Comparison of ENCODE assay signal across 8 cellular contexts in the genomic region with DNA sequence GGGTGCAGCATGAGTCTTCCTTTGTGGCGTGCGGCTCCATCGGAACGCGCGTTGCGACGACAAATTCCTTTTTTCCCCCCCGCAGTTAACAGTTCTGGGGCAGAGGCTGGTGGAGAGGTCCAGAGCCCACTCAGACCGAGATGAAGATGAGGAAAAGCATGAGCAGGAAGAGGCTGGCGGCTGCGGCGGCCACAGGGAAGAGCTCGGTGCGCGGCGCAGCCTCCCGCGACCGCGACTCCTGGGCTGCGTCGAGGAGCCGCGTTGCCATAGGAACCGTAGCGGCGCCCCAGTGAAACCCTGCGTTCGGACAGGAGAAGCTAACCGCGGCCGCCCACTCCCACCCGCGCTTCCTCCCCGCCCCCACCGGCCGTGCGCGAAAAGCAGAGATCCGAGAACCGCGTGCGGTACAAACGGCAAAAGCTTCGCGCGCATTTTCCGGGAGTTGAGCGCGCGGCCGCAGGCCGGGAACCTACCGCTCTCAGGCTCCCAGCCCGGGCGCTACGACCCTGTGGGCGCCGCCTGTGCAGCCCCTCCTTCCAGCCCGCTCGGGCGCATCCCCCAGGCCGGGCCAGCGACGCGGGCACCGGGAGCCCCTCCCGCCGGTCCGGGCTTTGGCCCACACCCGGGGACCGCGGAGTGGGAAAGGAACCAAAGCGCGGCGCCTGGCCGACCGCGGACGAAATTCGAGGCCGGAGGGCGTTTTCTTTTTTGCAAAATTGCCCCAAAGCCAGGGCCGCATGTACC.
DNase-seq lines count a peak whose midpoint lies in the region; ATAC-seq and TF ChIP-seq lines count a peak whose summit lies in the region.

No MANE protein-coding gene starts in this region.

- H3K27ac ChIP-seq in BLaER1 treated with 17β-estradiol and CSF1 and Interleukin-3, amounts not matched to agents 10 nM and 100 nM = no peak overlapping the region
- no peak overlapping the region for H3K27ac ChIP-seq in HUES64 (ENCODE audit: low read depth, low read length)

- no peak overlapping the region for H3K9ac ChIP-seq in BLaER1 treated with 17β-estradiol and CSF1 and Interleukin-3, amounts not matched to agents 10 nM and 100 nM
- no peak overlapping the region for H3K9ac ChIP-seq in HUES64 (ENCODE audit: low read depth, low read length)

- H4K20me1 ChIP-seq in BLaER1 treated with 17β-estradiol and CSF1 and Interleukin-3, amounts not matched to agents 10 nM and 100 nM = no peaks in the 10 kb centered on the region

- H3K36me3 ChIP-seq in BLaER1 treated with 17β-estradiol and CSF1 and Interleukin-3, amounts not matched to agents 10 nM and 100 nM = no peaks in the 10 kb centered on the region
- H3K36me3 ChIP-seq in HUES64 (ENCODE audit: insufficient read depth, low read length) = no peaks in the 10 kb centered on the region

- peaks cover 57% of the 10 kb centered on the region for H3K27me3 Mint-ChIP-seq in brain
- H3K27me3 Mint-ChIP-seq in stimulated activated memory B cell treated with anti-CD40 and anti-IgM and Interleukin-4, amounts not matched to agents 10 μg/mL and 1 μg/mL and 100 μg/mL, for 72 hours = peaks cover 48% of the 10 kb centered on the region

- peak overlapping the region; percentile 60 to 77 (median 69) for H3K4me2 ChIP-seq in BLaER1 treated with 17β-estradiol and CSF1 and Interleukin-3, amounts not matched to agents 10 nM and 100 nM

- peak overlapping the region; percentile 89 to 98 (median 95) for H3K4me3 Mint-ChIP-seq in brain
- peak overlapping the region; percentile 92 for H3K4me3 Mint-ChIP-seq in stimulated activated memory B cell treated with anti-CD40 and anti-IgM and Interleukin-4, amounts not matched to agents 10 μg/mL and 1 μg/mL and 100 μg/mL, for 72 hours

- H3K4me1 Mint-ChIP-seq in brain = peaks cover 48% of the 10 kb centered on the region
- H3K4me1 Mint-ChIP-seq in stimulated activated memory B cell treated with anti-CD40 and anti-IgM and Interleukin-4, amounts not matched to agents 10 μg/mL and 1 μg/mL and 100 μg/mL, for 72 hours = peaks cover 16% of the 10 kb centered on the region

- peak; percentile 14 to 27 for DNase-seq in lung microvascular endothelial cell (ENCODE audit: low read depth in 2 of 2)
- DNase-seq in SW480 (ENCODE audit: low spot score) = no peak
- no peak for DNase-seq in mesenteric fat pad (ENCODE audit: low spot score)
- DNase-seq in NCI-H2107 (lab: John Stamatoyannopoulos, UW) = no peak

- H3K27me3 ChIP-seq in BLaER1 treated with 17β-estradiol and CSF1 and Interleukin-3, amounts not matched to agents 10 nM and 100 nM = peaks cover 41 to 63% (median 52%) of the 10 kb centered on the region in 11 experiments
- H3K27me3 ChIP-seq in HUES64 (ENCODE audit: insufficient read depth, low read length) = peaks cover 99% of the 10 kb centered on the region

- H3K4me3 ChIP-seq in BLaER1 treated with 17β-estradiol and CSF1 and Interleukin-3, amounts not matched to agents 10 nM and 100 nM = peak overlapping the region; percentile 40 to 63 (median 52)
- peak overlapping the region; percentile 54 for H3K4me3 ChIP-seq in HUES64 (ENCODE audit: low read length)

- H3K9me3 ChIP-seq in BLaER1 treated with 17β-estradiol and CSF1 and Interleukin-3, amounts not matched to agents 10 nM and 100 nM (replicated peaks in 1 of 11) = peaks cover 22 to 30% (median 26%) of the 10 kb centered on the region in 11 experiments
- H3K9me3 ChIP-seq in HUES64 (ENCODE audit: insufficient read depth, low read depth, low read length) = no peaks in the 10 kb centered on the region

- H3K9me3 Mint-ChIP-seq in brain = peaks cover 0 to 10% (median 8%) of the 10 kb centered on the region in 5 experiments
- H3K9me3 Mint-ChIP-seq in stimulated activated memory B cell treated with anti-CD40 and anti-IgM and Interleukin-4, amounts not matched to agents 10 μg/mL and 1 μg/mL and 100 μg/mL, for 72 hours = no peaks in the 10 kb centered on the region

- ATAC-seq in stimulated activated memory B cell treated with anti-CD40 and anti-IgM and Interleukin-4, amounts not matched to agents 10 μg/mL and 1 μg/mL and 100 μg/mL, for 72 hours = no peak

- H3K36me3 Mint-ChIP-seq in brain = no peaks in the 10 kb centered on the region
- no peaks in the 10 kb centered on the region for H3K36me3 Mint-ChIP-seq in stimulated activated memory B cell treated with anti-CD40 and anti-IgM and Interleukin-4, amounts not matched to agents 10 μg/mL and 1 μg/mL and 100 μg/mL, for 72 hours

- H3K27ac Mint-ChIP-seq in brain = peak overlapping the region in 4 of 5 experiments; percentile 66 to 92 (median 84)
- H3K27ac Mint-ChIP-seq in stimulated activated memory B cell treated with anti-CD40 and anti-IgM and Interleukin-4, amounts not matched to agents 10 μg/mL and 1 μg/mL and 100 μg/mL, for 72 hours = peak overlapping the region; percentile 44

- peaks cover 0 to 8% (median 2%) of the 10 kb centered on the region in 10 experiments; a peak in 3 of 20 replicates for H3K4me1 ChIP-seq in BLaER1 treated with 17β-estradiol and CSF1 and Interleukin-3, amounts not matched to agents 10 nM and 100 nM
- H3K4me1 ChIP-seq in HUES64 (ENCODE audit: insufficient read depth, low read length) = peaks cover 8% of the 10 kb centered on the region; the same call in 1 of the 2 replicates

- no peak for TF ChIP-seq CTCF in brain (conservative IDR thresholded peaks at IDR 0.05)

- under 1% methylated on average over 85 of the region's 85 CpGs for whole genome bisulfite sequencing in HUES64

Comparison
In these comparisons a context has a peak if more than half of its experiments do, and no peak if none do; other contexts are left out.
1. DNase-seq: peak in lung microvascular endothelial cell (2 of 2); none in SW480 (single experiment), mesenteric fat pad (single experiment) and NCI-H2107 (single experiment).